ENCODE assay signal across 9 cellular contexts in genomic region chr16:30369938-30370443, GRCh38. TPM values are rescaled to one million over a fixed set of nuclear protein-coding genes. Genes with fewer than 3 reads are reported as not detected.
A peak's percentile ranks its signal among the peaks of the same experiment; 100 is the strongest.
DNase-seq lines count a peak whose midpoint lies in the region; ATAC-seq and TF ChIP-seq lines count a peak whose summit lies in the region.
"Had no signal": no experiment of that assay in that cellular context is flagged by ENCODE, and none has a peak within 500 bp of the region (broad histone marks: within the 10 kb centered on the region; RNA-seq: fewer than 3 reads in every experiment).

No MANE protein-coding gene starts in this region.

- H3K27me3 ChIP-seq in mammary epithelial cell (ENCODE audit: insufficient read depth, low read length), result no peaks in the 10 kb centered on the region

- peaks cover 52% of the 10 kb centered on the region for H3K79me2 ChIP-seq in mammary epithelial cell (ENCODE audit: insufficient read depth, low read length)

- no peak for TF ChIP-seq CTCF in mammary epithelial cell (conservative IDR thresholded peaks at IDR 0.05 in 1 of 2, IDR thresholded peaks at IDR 0.05 in 1 of 2; ENCODE audit: extremely low read depth in 1 of 2, insufficient read depth in 1 of 2, low read depth in 1 of 2, low read length in 2 of 2)

- no peaks in the 10 kb centered on the region for H3K27me3 Mint-ChIP-seq in activated CD4-positive, alpha-beta T cell treated with anti-CD3 and anti-CD28 coated beads for 36 hours
- no peaks in the 10 kb centered on the region for H3K27me3 Mint-ChIP-seq in naive thymus-derived CD8-positive, alpha-beta T cell

- peaks cover 13% of the 10 kb centered on the region for H3K4me1 ChIP-seq in mammary epithelial cell (ENCODE audit: insufficient read depth, low read length)

- dilution Hi-C loops in mammary epithelial cell (cut with HindIII; ENCODE audit: low sequenced_read_pairs), result loop anchor here (10.0 to 25.0 kb wide), 2 partner anchors 315 to 408 kb away; partner anchors contain the start of genes TAOK2 and TMEM219

- H3K9me3 Mint-ChIP-seq in activated CD4-positive, alpha-beta T cell treated with anti-CD3 and anti-CD28 coated beads for 36 hours (ENCODE audit: low read depth), result no peaks in the 10 kb centered on the region
- H3K9me3 Mint-ChIP-seq in naive thymus-derived CD8-positive, alpha-beta T cell, result no peaks in the 10 kb centered on the region

- no peak for ATAC-seq in activated CD4-positive, alpha-beta T cell treated with anti-CD3 and anti-CD28 coated beads for 36 hours
- peak; percentile 9 for ATAC-seq in HG03442 (IDR thresholded peaks at IDR 0.05; ENCODE audit: unreplicated experiment)
- peak; percentile 3 to 26 for ATAC-seq in naive thymus-derived CD8-positive, alpha-beta T cell
- ATAC-seq in esophagus mucosa, result no peak

- peak overlapping the region; percentile 97 for H3K27ac Mint-ChIP-seq in activated CD4-positive, alpha-beta T cell treated with anti-CD3 and anti-CD28 coated beads for 36 hours
- peak overlapping the region in 5 of 10 donors; percentile 87 to 97 (median 95) for H3K27ac Mint-ChIP-seq in naive thymus-derived CD8-positive, alpha-beta T cell

- 0% methylated on average over 2 of the region's 73 CpGs for WGBS in mammary epithelial cell (ENCODE audit: low coverage, missing lambda C conversion rate)

- peaks cover 41% of the 10 kb centered on the region for H3K4me1 Mint-ChIP-seq in activated CD4-positive, alpha-beta T cell treated with anti-CD3 and anti-CD28 coated beads for 36 hours
- H3K4me1 Mint-ChIP-seq in naive thymus-derived CD8-positive, alpha-beta T cell, result peaks cover 34 to 59% (median 52%) of the 10 kb centered on the region in 4 donors

- intact Hi-C loops in activated CD4-positive, alpha-beta T cell treated with anti-CD3 and anti-CD28 coated beads for 36 hours (cut with DNase I, micrococcal nuclease), result loop anchor here (1.0 to 10.0 kb wide), 20 partner anchors 8 to 1545 kb away; partner anchors contain the start of genes CD2BP2 (in 2 of the 2), ZNF771 (in 2 of the 2), ALDOA (in 1 of the 2) and ATXN2L (in 1 of the 2)
- intact Hi-C loops in mammary epithelial cell (cut with micrococcal nuclease), result loop anchor here (1.0 to 2.0 kb wide), 2 partner anchors 15 to 39 kb away; partner anchors contain the start of gene CD2BP2

- POLR2A ChIA-PET in activated CD4-positive, alpha-beta T cell treated with anti-CD3 and anti-CD28 coated beads for 36 hours (lab: Charles Lee), result interaction anchor here (0.6 to 1.6 kb wide), 7 partner anchors 13 to 1297 kb away, joined by 3 to 5 read pairs (median 3); partner anchors contain the start of gene TBX6
- POLR2A ChIA-PET in naive thymus-derived CD8-positive, alpha-beta T cell (lab: Charles Lee), result interaction anchor here (1.1 to 5.9 kb wide), 18 partner anchors 8 to 279 kb away, joined by 3 to 58 read pairs (median 8); partner anchors contain the start of genes CD2BP2, DCTPP1, SEPTIN1 and TBX6

- BruUV-seq in mammary epithelial cell (replicated peaks; lab: Mats Ljungman, UMichigan), result no TSS peak

- no peak for DNase-seq in activated CD4-positive, alpha-beta T cell treated with anti-CD3 and anti-CD28 coated beads for 36 hours
- no peak for DNase-seq in activated CD4-positive, alpha-beta T cell treated with anti-CD3 and anti-CD28 coated beads, Interleukin-2, amount 50 U/mL, for 4 hours
- DNase-seq in mammary epithelial cell (no peak), SHP77 (lab: John Stamatoyannopoulos, UW) (no peak), T1000 (lab: John Stamatoyannopoulos, UW) (no peak)
- DNase-seq in naive thymus-derived CD8-positive, alpha-beta T cell, result no peak

- peak overlapping the region; percentile 94 for H3K4me2 ChIP-seq in mammary epithelial cell (ENCODE audit: insufficient read depth, low read depth, low read length)

- peaks cover 2% of the 10 kb centered on the region for H4K20me1 ChIP-seq in mammary epithelial cell (ENCODE audit: insufficient read depth, low read length)

- H3K36me3 Mint-ChIP-seq in activated CD4-positive, alpha-beta T cell treated with anti-CD3 and anti-CD28 coated beads for 36 hours (ENCODE audit: low read depth), result peaks cover 30% of the 10 kb centered on the region
- H3K36me3 Mint-ChIP-seq in naive thymus-derived CD8-positive, alpha-beta T cell, result peaks cover 0 to 20% (median 2%) of the 10 kb centered on the region in 3 donors

- CTCF ChIA-PET in activated CD4-positive, alpha-beta T cell treated with anti-CD3 and anti-CD28 coated beads for 36 hours (lab: Charles Lee), result interaction anchor here (0.6 to 3.8 kb wide), 8 partner anchors 13 to 317 kb away, joined by 3 to 17 read pairs (median 5); partner anchors contain the start of gene SEPTIN1
- CTCF ChIA-PET in mammary epithelial cell (lab: Charles Lee; ENCODE audit: low non-redundant PET), result no interaction called here

- no peaks in the 10 kb centered on the region for H3K9me3 ChIP-seq in mammary epithelial cell (replicated peaks; ENCODE audit: insufficient read depth, low read length)

- no peak overlapping the region for H3K9ac ChIP-seq in mammary epithelial cell (ENCODE audit: insufficient read depth, low read length)

- peaks cover 5% of the 10 kb centered on the region for H3K36me3 ChIP-seq in mammary epithelial cell (ENCODE audit: insufficient read depth, low read length)

- H2AFZ ChIP-seq in mammary epithelial cell (ENCODE audit: low read depth, low read length), result peak overlapping the region; percentile 62

- H3K4me3 Mint-ChIP-seq in activated CD4-positive, alpha-beta T cell treated with anti-CD3 and anti-CD28 coated beads for 36 hours, result peak overlapping the region; percentile 89
- peak overlapping the region; percentile 75 to 89 (median 84) for H3K4me3 Mint-ChIP-seq in naive thymus-derived CD8-positive, alpha-beta T cell

- H3K4me3 ChIP-seq in mammary epithelial cell (replicated peaks in 1 of 3; ENCODE audit: insufficient read depth in 1 of 3, low read depth in 2 of 3, low read length in 3 of 3), result peak overlapping the region; percentile 74 to 79 (median 75)

- no peak overlapping the region for H3K27ac ChIP-seq in mammary epithelial cell (ENCODE audit: insufficient read depth, low read depth, low read length)

- in situ Hi-C loops in mammary epithelial cell (cut with MboI; ENCODE audit: low sequenced_read_pairs in 2 of 2), result loop anchor here in 1 of 2 donors (10.0 kb wide), 1 partner anchor 65 kb away; the partner anchor contains the start of gene DCTPP1

RNA-seq across cellular contexts. Expression of gene TBC1D10B, which starts 0.3 kb away (rescaled TPM):
- total RNA-seq in activated CD4-positive, alpha-beta T cell treated with anti-CD3 and anti-CD28 coated beads for 36 hours, result 10 to 100 TPM; 38.1 to 43.4 TPM
- 10 to 100 TPM; 27.3 to 45.5 TPM for total RNA-seq in mammary epithelial cell
- 26.3 TPM for polyA plus RNA-seq in mammary epithelial cell
- polyA minus RNA-seq in mammary epithelial cell, result 49.4 TPM
- 10 to 100 TPM; 32.9 to 36.9 TPM for total RNA-seq in naive thymus-derived CD8-positive, alpha-beta T cell
- polyA plus RNA-seq in naive thymus-derived CD8-positive, alpha-beta T cell, result 10 to 100 TPM in 1 of 3 donors, 1 to 10 TPM in 2; 6.6 to 10.5 (median 7.3) TPM
- 25.3 TPM for total RNA-seq in esophagus mucosa

RNA-seq across cellular contexts. Expression of gene MYL11, which starts 4.6 kb away (rescaled TPM):
- total RNA-seq in activated CD4-positive, alpha-beta T cell treated with anti-CD3 and anti-CD28 coated beads for 36 hours, result 1 to 10 TPM in 1 of 2 experiments, under 1 TPM in 1; 0.69 to 1.6 TPM
- not detected for total RNA-seq in mammary epithelial cell
- polyA plus RNA-seq in mammary epithelial cell, result 0.29 TPM
- not detected for polyA minus RNA-seq in mammary epithelial cell
- 1 to 10 TPM in 1 of 2 experiments, not detected in 1; 1.9 TPM for total RNA-seq in naive thymus-derived CD8-positive, alpha-beta T cell
- 1 to 10 TPM in 2 of 3 donors, not detected in 1; 1.1 to 4.2 TPM for polyA plus RNA-seq in naive thymus-derived CD8-positive, alpha-beta T cell
- 2.2 TPM for total RNA-seq in esophagus mucosa
- total RNA-seq: glomerular endothelial cell had no signal

RNA-seq across cellular contexts. Expression of gene SEPTIN1, which starts 12.4 kb away (rescaled TPM):
- 100 to 1,000 TPM; 155 to 159 TPM for total RNA-seq in activated CD4-positive, alpha-beta T cell treated with anti-CD3 and anti-CD28 coated beads for 36 hours
- total RNA-seq in mammary epithelial cell (1 to 10 TPM in 1 of 2 donors, not detected in 1; 2.0 TPM), esophagus mucosa (2.4 TPM)
- polyA plus RNA-seq in mammary epithelial cell, result 0.03 TPM
- not detected for polyA minus RNA-seq in mammary epithelial cell
- 100 to 1,000 TPM; 216 to 222 TPM for total RNA-seq in naive thymus-derived CD8-positive, alpha-beta T cell
- 100 to 1,000 TPM; 178 to 249 (median 242) TPM for polyA plus RNA-seq in naive thymus-derived CD8-positive, alpha-beta T cell

RNA-seq across cellular contexts. Expression of gene CD2BP2, which starts 14.9 kb away (rescaled TPM):
- 10 to 100 TPM; 42.3 to 51.8 TPM for total RNA-seq in activated CD4-positive, alpha-beta T cell treated with anti-CD3 and anti-CD28 coated beads for 36 hours
- total RNA-seq in mammary epithelial cell (10 to 100 TPM; 38.3 to 55.2 TPM), esophagus mucosa (44.3 TPM)
- 30.8 TPM for polyA plus RNA-seq in mammary epithelial cell
- 18.2 TPM for polyA minus RNA-seq in mammary epithelial cell
- 10 to 100 TPM; 62.9 to 66.8 TPM for total RNA-seq in naive thymus-derived CD8-positive, alpha-beta T cell
- polyA plus RNA-seq in naive thymus-derived CD8-positive, alpha-beta T cell, result 10 to 100 TPM; 20.6 to 21.9 (median 21.7) TPM

RNA-seq across cellular contexts. Expression of gene ZNF48, which starts 25.2 kb away (rescaled TPM):
- 10 to 100 TPM; 10.6 to 11.0 TPM for total RNA-seq in activated CD4-positive, alpha-beta T cell treated with anti-CD3 and anti-CD28 coated beads for 36 hours
- total RNA-seq in mammary epithelial cell, result 10 to 100 TPM in 1 of 2 donors, 1 to 10 TPM in 1; 8.8 to 17.7 TPM
- polyA plus RNA-seq in mammary epithelial cell, result 4.7 TPM
- polyA minus RNA-seq in mammary epithelial cell, result 17.0 TPM
- total RNA-seq in naive thymus-derived CD8-positive, alpha-beta T cell, result 10 to 100 TPM; 12.7 to 14.3 TPM
- 10 to 100 TPM in 1 of 3 donors, 1 to 10 TPM in 2; 6.1 to 11.7 (median 7.5) TPM for polyA plus RNA-seq in naive thymus-derived CD8-positive, alpha-beta T cell
- total RNA-seq in esophagus mucosa, result 2.6 TPM

Comparison
In these comparisons a context has a peak if more than half of its experiments do, and no peak if none do; other contexts are left out.
1. ATAC-seq: peak in HG03442 (single experiment) and naive thymus-derived CD8-positive, alpha-beta T cell (2 of 2); none in activated CD4-positive, alpha-beta T cell treated with anti-CD3 and anti-CD28 coated beads for 36 hours (single experiment) and esophagus mucosa (single experiment).
2. RNA of gene SEPTIN1, which starts 12.4 kb away (total RNA-seq): 216 to 222 TPM in naive thymus-derived CD8-positive, alpha-beta T cell and 155 to 159 TPM in activated CD4-positive, alpha-beta T cell treated with anti-CD3 and anti-CD28 coated beads for 36 hours; 2.4 TPM in esophagus mucosa (single experiment) and 2.0 TPM in mammary epithelial cell; every median in the first group is over 10 times any median in the second.